In the genomic region with DNA sequence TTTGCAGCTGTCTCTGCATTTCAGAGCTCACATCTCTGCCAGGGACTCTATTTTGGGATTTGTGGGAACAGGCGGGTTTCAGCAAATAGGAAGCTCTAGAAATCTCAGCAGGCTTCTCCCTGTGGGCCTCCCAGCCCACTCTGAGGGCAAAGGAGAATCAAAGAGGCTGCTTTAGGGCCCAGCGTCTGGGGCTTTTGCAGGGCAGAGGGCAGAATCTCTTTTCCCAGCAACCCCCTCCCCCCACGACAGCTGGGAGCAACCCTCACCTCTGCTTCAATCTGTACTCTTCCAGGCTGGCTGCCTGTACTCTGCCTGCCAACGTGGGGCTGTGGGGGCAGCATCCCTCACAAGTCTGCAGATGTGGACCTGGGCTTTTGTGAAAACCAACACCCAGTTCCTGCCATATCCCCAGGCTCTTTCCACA, we compare ENCODE assay signal across 18 cellular contexts.
DNase-seq lines count a peak whose midpoint lies in the region; ATAC-seq and TF ChIP-seq lines count a peak whose summit lies in the region.
"Had no signal": no experiment of that assay in that cellular context is flagged by ENCODE, and none has a peak within 500 bp of the region (broad histone marks: within the 10 kb centered on the region; RNA-seq: fewer than 3 reads in every experiment).

No MANE protein-coding gene starts in this region.

- ATAC-seq in Right ventricle myocardium superior (ENCODE audit: poor library complexity) (peak; percentile 73), HG03439 (IDR thresholded peaks at IDR 0.05; ENCODE audit: unreplicated experiment) (no peak)
- ATAC-seq: esophagus mucosa, mucosa of descending colon had no signal

- H3K79me2 ChIP-seq in neural progenitor cell (ENCODE audit: low read depth) = no peaks in the 10 kb centered on the region

- peaks cover 19% of the 10 kb centered on the region for H3K4me1 Mint-ChIP-seq in neural progenitor cell
- no peaks in the 10 kb centered on the region for H3K4me1 Mint-ChIP-seq in progenitor cell of endocrine pancreas (ENCODE audit: low read depth)
- H3K4me1 Mint-ChIP-seq: CD4-positive, CD25-positive, alpha-beta regulatory T cell had no signal

- peaks cover 11% of the 10 kb centered on the region for H3K27me3 ChIP-seq in left ventricle myocardium inferior (ENCODE audit: low read depth)
- H3K27me3 ChIP-seq in neural progenitor cell = no peaks in the 10 kb centered on the region
- H3K27me3 ChIP-seq: colonic mucosa had no signal

- H3K4me1 ChIP-seq in left ventricle myocardium inferior (peaks cover 14% of the 10 kb centered on the region), neural progenitor cell (peaks cover 22% of the 10 kb centered on the region)
- H3K4me1 ChIP-seq: colonic mucosa had no signal

- H3K27ac ChIP-seq in left ventricle myocardium inferior (replicated peaks) (peak overlapping the region; percentile 60), neural progenitor cell (peak overlapping the region; percentile 35)
- H3K27ac ChIP-seq: colonic mucosa had no signal

- TF ChIP-seq CTCF in left ventricle myocardium inferior (IDR thresholded peaks at IDR 0.05; ENCODE audit: borderline replicate concordance) = no peak
- TF ChIP-seq CTCF in neural progenitor cell (IDR thresholded peaks at IDR 0.05) = no peak
- TF ChIP-seq CTCF in progenitor cell of endocrine pancreas (IDR thresholded peaks at IDR 0.05; ENCODE audit: unreplicated experiment) = no peak

- H2AFZ ChIP-seq in neural progenitor cell (replicated peaks) = peak overlapping the region; percentile 91

- H3K4me3 ChIP-seq in left ventricle myocardium inferior (no peak overlapping the region), neural progenitor cell (no peak overlapping the region)
- H3K4me3 ChIP-seq: colonic mucosa, mucosa of descending colon had no signal

- intact Hi-C loops in Right ventricle myocardium superior (cut with DNase I) = no loop called here
- intact Hi-C loops in cardiac septum (cut with DNase I) = no loop called here
- intact Hi-C loops in left ventricle myocardium inferior (cut with micrococcal nuclease) = no loop called here

- DNase-seq in Right ventricle myocardium superior = peak; percentile 45
- DNase-seq in cardiac septum (ENCODE audit: low spot score) = no peak
- peak; percentile 31 for DNase-seq in left ventricle myocardium inferior
- peak; percentile 48 for DNase-seq in neural progenitor cell (ENCODE audit: low spot score)
- no peak for DNase-seq in progenitor cell of endocrine pancreas (ENCODE audit: low spot score, unreplicated experiment)
- DNase-seq in T-helper 2 cell = no peak
- no peak for DNase-seq in NCI-H446 treated with DMSO at 0.1 percent for 48 hours (lab: John Stamatoyannopoulos, UW)
- DNase-seq: activated CD4-positive, alpha-beta T cell treated with anti-CD3 and anti-CD28 coated beads, Interleukin-2, amount 50 U/mL, for 1 hour; activated T-cell treated with anti-CD3 and anti-CD28 coated beads, Interleukin-2, amount 50 U/mL, for 48 hours; CD4-positive, CD25-positive, alpha-beta regulatory T cell; colonic mucosa; HFFc6; mucosa of descending colon; NCI-H1694; NCI-H526 treated with DMSO at 0.1 percent for 48 hours; stimulated activated CD4-positive, alpha-beta T cell treated with anti-CD3 and anti-CD28 coated beads, Interleukin-2, amount 100 ng/mL, for 24 hours had no signal

- H3K9me3 Mint-ChIP-seq in neural progenitor cell (no peaks in the 10 kb centered on the region), progenitor cell of endocrine pancreas (ENCODE audit: low read depth) (no peaks in the 10 kb centered on the region)
- H3K9me3 Mint-ChIP-seq: HFFc6 had no signal

- H3K4me3 Mint-ChIP-seq in neural progenitor cell (peak overlapping the region; percentile 36), progenitor cell of endocrine pancreas (ENCODE audit: low read depth) (no peak overlapping the region)
- H3K4me3 Mint-ChIP-seq: CD4-positive, CD25-positive, alpha-beta regulatory T cell; HFFc6 had no signal

- peaks cover 5% of the 10 kb centered on the region for H3K9me3 ChIP-seq in left ventricle myocardium inferior (replicated peaks)
- no peaks in the 10 kb centered on the region for H3K9me3 ChIP-seq in neural progenitor cell (ENCODE audit: low read depth)
- H3K9me3 ChIP-seq: colonic mucosa, mucosa of descending colon had no signal

- H3K36me3 Mint-ChIP-seq in neural progenitor cell = no peaks in the 10 kb centered on the region
- no peaks in the 10 kb centered on the region for H3K36me3 Mint-ChIP-seq in progenitor cell of endocrine pancreas (ENCODE audit: insufficient read depth)
- H3K36me3 Mint-ChIP-seq: CD4-positive, CD25-positive, alpha-beta regulatory T cell had no signal

- peak overlapping the region; percentile 48 for H3K27ac Mint-ChIP-seq in neural progenitor cell
- H3K27ac Mint-ChIP-seq in progenitor cell of endocrine pancreas = no peak overlapping the region
- H3K27ac Mint-ChIP-seq: CD4-positive, CD25-positive, alpha-beta regulatory T cell; HFFc6 had no signal

- peaks cover 10% of the 10 kb centered on the region for H3K27me3 Mint-ChIP-seq in neural progenitor cell (ENCODE audit: insufficient read depth, low read depth)
- peaks cover 22% of the 10 kb centered on the region for H3K27me3 Mint-ChIP-seq in progenitor cell of endocrine pancreas
- H3K27me3 Mint-ChIP-seq: CD4-positive, CD25-positive, alpha-beta regulatory T cell had no signal

- no peak overlapping the region for H3K9ac ChIP-seq in neural progenitor cell

- no peaks in the 10 kb centered on the region for H3K36me3 ChIP-seq in left ventricle myocardium inferior
- H3K36me3 ChIP-seq in neural progenitor cell = no peaks in the 10 kb centered on the region
- H3K36me3 ChIP-seq: colonic mucosa had no signal

- H4K20me1 ChIP-seq in neural progenitor cell (ENCODE audit: low read depth) = no peaks in the 10 kb centered on the region

- no peaks in the 10 kb centered on the region for H3F3A ChIP-seq in neural progenitor cell (ENCODE audit: low read depth)

- peak overlapping the region; percentile 42 for H3K4me2 ChIP-seq in neural progenitor cell

Comparison
In these comparisons a context has a peak if more than half of its experiments do, and no peak if none do; other contexts are left out.
1. DNase-seq: peak in Right ventricle myocardium superior (single experiment), left ventricle myocardium inferior (single experiment) and neural progenitor cell (single experiment); none in cardiac septum (single experiment), progenitor cell of endocrine pancreas (single experiment), T-helper 2 cell (0 of 5) and NCI-H446 treated with DMSO at 0.1 percent for 48 hours (single experiment).